ENCODE assay signal across 9 cellular contexts in genomic region chr19:9865732-9866627, GRCh38. TPM values are rescaled to one million over a fixed set of nuclear protein-coding genes. Genes with fewer than 3 reads are reported as not detected.
DNase-seq lines count a peak whose midpoint lies in the region; ATAC-seq, FAIRE-seq and TF ChIP-seq lines count a peak whose summit lies in the region.
"Had no signal": no experiment of that assay in that cellular context is flagged by ENCODE, and none has a peak within 500 bp of the region (broad histone marks: within the 10 kb centered on the region; RNA-seq: fewer than 3 reads in every experiment).

No MANE protein-coding gene starts in this region.

- no peak for FAIRE-seq in RCC 7860 (lab: Jason Lieb, UNC)

- DNase-seq in CD4-positive, CD25-positive, alpha-beta regulatory T cell: peak in 2 of 3 donors; percentile 68 to 81
- DNase-seq in HAP-1 (ENCODE audit: low spot score in 2 of 2) (peak; percentile 53 to 61), T-helper 9 cell (peak; percentile 11), RCC 7860 (ENCODE audit: low spot score) (no peak), SW 1271 (lab: John Stamatoyannopoulos, UW) (no peak), chondrocyte (ENCODE audit: low spot score) (no peak), right atrium auricular region (ENCODE audit: low spot score) (no peak)
- DNase-seq: stimulated activated CD4-positive, alpha-beta T cell treated with anti-CD3 and anti-CD28 coated beads, Interleukin-15, amount 100 ng/mL, for 24 hours had no signal

- H3K36me3 ChIP-seq in CD4-positive, CD25-positive, alpha-beta regulatory T cell (ENCODE audit: control insufficient read depth, insufficient read depth, low read length): no peaks in the 10 kb centered on the region
- no peaks in the 10 kb centered on the region for H3K36me3 ChIP-seq in HAP-1 (replicated peaks)
- no peaks in the 10 kb centered on the region for H3K36me3 ChIP-seq in right atrium auricular region

- H3K9me3 ChIP-seq in CD4-positive, CD25-positive, alpha-beta regulatory T cell (ENCODE audit: control insufficient read depth in 2 of 2, low read length in 2 of 2): no peaks in the 10 kb centered on the region
- H3K9me3 ChIP-seq in HAP-1 (no peaks in the 10 kb centered on the region), right atrium auricular region (no peaks in the 10 kb centered on the region)

- in situ Hi-C loops in HAP-1 (cut with MboI; ENCODE audit: low sequenced_read_pairs): no loop called here

- H3K27me3 Mint-ChIP-seq in CD4-positive, CD25-positive, alpha-beta regulatory T cell: no peaks in the 10 kb centered on the region
- H3K27me3 Mint-ChIP-seq in chondrocyte (ENCODE audit: low read depth): no peaks in the 10 kb centered on the region

- H3K9me3 Mint-ChIP-seq in CD4-positive, CD25-positive, alpha-beta regulatory T cell: no peaks in the 10 kb centered on the region
- H3K9me3 Mint-ChIP-seq in chondrocyte (ENCODE audit: low read depth): no peaks in the 10 kb centered on the region

- no peak overlapping the region for H3K27ac ChIP-seq in CD4-positive, CD25-positive, alpha-beta regulatory T cell (ENCODE audit: insufficient read depth, low read length, poor library complexity, severe bottlenecking)
- peak overlapping the region; percentile 38 for H3K27ac ChIP-seq in layer of hippocampus (ENCODE audit: low read depth, low read length)
- H3K27ac ChIP-seq in right atrium auricular region: no peak overlapping the region

- TF ChIP-seq CTCF in chondrocyte (IDR thresholded peaks at IDR 0.05): no peak
- TF ChIP-seq CTCF in right atrium auricular region (IDR thresholded peaks at IDR 0.05): no peak

- H3K4me1 Mint-ChIP-seq in CD4-positive, CD25-positive, alpha-beta regulatory T cell: peaks cover 10 to 58% (median 30%) of the 10 kb centered on the region in 4 donors
- no peaks in the 10 kb centered on the region for H3K4me1 Mint-ChIP-seq in chondrocyte (ENCODE audit: low read depth)

- H3K36me3 Mint-ChIP-seq in CD4-positive, CD25-positive, alpha-beta regulatory T cell: no peaks in the 10 kb centered on the region
- no peaks in the 10 kb centered on the region for H3K36me3 Mint-ChIP-seq in chondrocyte (ENCODE audit: low read depth)

- peaks cover 54% of the 10 kb centered on the region for H3K4me1 ChIP-seq in CD4-positive, CD25-positive, alpha-beta regulatory T cell (ENCODE audit: control insufficient read depth, insufficient read depth, low read length, poor library complexity, severe bottlenecking)
- H3K4me1 ChIP-seq in HAP-1 (peaks cover 5% of the 10 kb centered on the region), right atrium auricular region (no peaks in the 10 kb centered on the region)

- no peaks in the 10 kb centered on the region for H3K27me3 ChIP-seq in CD4-positive, CD25-positive, alpha-beta regulatory T cell (ENCODE audit: control insufficient read depth, insufficient read depth, low read length)
- H3K27me3 ChIP-seq in HAP-1 (ENCODE audit: low read depth) (no peaks in the 10 kb centered on the region), layer of hippocampus (ENCODE audit: control insufficient read depth, insufficient read depth, low read length) (no peaks in the 10 kb centered on the region), right atrium auricular region (no peaks in the 10 kb centered on the region)

- peak overlapping the region; percentile 48 for H3K4me3 ChIP-seq in CD4-positive, CD25-positive, alpha-beta regulatory T cell (ENCODE audit: low read depth, low read length)
- H3K4me3 ChIP-seq in HAP-1 (no peak overlapping the region), right atrium auricular region (no peak overlapping the region)

- ATAC-seq in CD4-positive, CD25-positive, alpha-beta regulatory T cell (ENCODE audit: low read depth in 2 of 2): peak; percentile 84 to 92

- H3K27ac Mint-ChIP-seq in CD4-positive, CD25-positive, alpha-beta regulatory T cell: peak overlapping the region; percentile 75 to 88 (median 79)
- no peak overlapping the region for H3K27ac Mint-ChIP-seq in chondrocyte (ENCODE audit: unreplicated experiment)

- peak overlapping the region; percentile 58 to 91 (median 72) for H3K4me3 Mint-ChIP-seq in CD4-positive, CD25-positive, alpha-beta regulatory T cell
- no peak overlapping the region for H3K4me3 Mint-ChIP-seq in chondrocyte (ENCODE audit: unreplicated experiment)

RNA-seq across cellular contexts. Expression of gene PIN1, which starts 30.9 kb away (rescaled TPM):
- 72.0 TPM for total RNA-seq in CD4-positive, CD25-positive, alpha-beta regulatory T cell
- polyA plus RNA-seq in CD4-positive, CD25-positive, alpha-beta regulatory T cell: 100 to 1,000 TPM in 3 of 4 donors, 10 to 100 TPM in 1; 87.9 to 135 (median 113) TPM
- total RNA-seq in chondrocyte (64.5 to 78.4 TPM (median 65.5 TPM) in 3 replicates), right atrium auricular region (100 to 1,000 TPM; 111 to 125 TPM)

RNA-seq across cellular contexts. Expression of gene UBL5, which starts 38.3 kb away (rescaled TPM):
- total RNA-seq in CD4-positive, CD25-positive, alpha-beta regulatory T cell: 234 TPM
- 100 to 1,000 TPM; 786 to 952 (median 832) TPM for polyA plus RNA-seq in CD4-positive, CD25-positive, alpha-beta regulatory T cell
- total RNA-seq in chondrocyte: 265 to 294 TPM (median 265 TPM) in 3 replicates
- total RNA-seq in right atrium auricular region: 100 to 1,000 TPM; 677 to 684 TPM

RNA-seq across cellular contexts. Expression of gene FBXL12, which starts 47.1 kb away (rescaled TPM):
- 34.8 TPM for total RNA-seq in CD4-positive, CD25-positive, alpha-beta regulatory T cell
- polyA plus RNA-seq in CD4-positive, CD25-positive, alpha-beta regulatory T cell: 10 to 100 TPM in 1 of 4 donors, 1 to 10 TPM in 3; 7.8 to 15.9 (median 9.5) TPM
- total RNA-seq in chondrocyte (24.2 to 27.8 TPM (median 26.7 TPM) in 3 replicates), right atrium auricular region (10 to 100 TPM; 10.2 to 15.8 TPM)

Comparison
In these comparisons a context has a peak if more than half of its experiments do, and no peak if none do; other contexts are left out.
1. DNase-seq: peak in CD4-positive, CD25-positive, alpha-beta regulatory T cell (2 of 3), HAP-1 (2 of 2) and T-helper 9 cell (single experiment); none in RCC 7860 (single experiment), SW 1271 (0 of 2), chondrocyte (single experiment) and right atrium auricular region (single experiment).